In the genomic region with DNA sequence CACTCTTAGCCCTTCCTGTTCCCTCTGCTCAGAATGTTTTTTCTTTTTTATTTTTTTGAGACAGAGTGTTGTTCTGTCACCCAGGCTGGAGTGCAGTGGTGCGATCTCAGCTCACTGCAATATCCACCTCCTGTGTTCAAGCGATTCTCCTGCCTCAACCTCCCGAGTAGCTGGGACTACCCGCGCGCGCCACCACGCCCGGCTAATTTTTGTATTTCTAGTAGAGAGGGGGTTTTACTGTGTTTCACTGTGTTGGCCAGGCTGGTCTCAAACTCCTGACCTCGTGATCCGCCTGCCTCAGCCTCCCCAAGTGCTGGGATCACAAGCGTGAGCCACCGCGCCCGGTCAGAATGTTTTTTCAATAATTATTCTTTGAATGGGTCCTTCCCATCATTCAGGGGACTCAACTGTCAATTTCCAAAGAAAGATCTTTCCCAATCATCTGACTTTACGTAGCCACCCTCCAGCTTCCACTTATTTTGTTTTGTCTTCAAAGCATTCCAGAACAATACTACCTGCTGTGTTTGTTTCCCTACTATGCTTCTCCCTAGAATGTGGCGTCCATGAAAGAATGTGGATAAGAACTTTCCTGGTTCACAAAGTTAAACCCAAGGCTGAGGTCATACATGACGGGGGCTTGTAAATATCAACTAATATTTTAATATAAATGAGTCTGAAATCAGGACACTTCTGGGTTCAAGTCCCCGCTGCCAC, we compare ENCODE assay signal across 8 cellular contexts. TPM values are rescaled to one million over a fixed set of nuclear protein-coding genes. Genes with fewer than 3 reads are reported as not detected.
DNase-seq lines count a peak whose midpoint lies in the region; ATAC-seq, FAIRE-seq and TF ChIP-seq lines count a peak whose summit lies in the region.

No MANE protein-coding gene starts in this region.

- H3K27ac Mint-ChIP-seq in activated CD8-positive, alpha-beta T cell treated with anti-CD3 and anti-CD28 coated beads for 36 hours, result peak overlapping the region; percentile 96

- H3K27me3 ChIP-seq in right cardiac atrium (ENCODE audit: control insufficient read depth, insufficient read depth) (no peaks in the 10 kb centered on the region), small intestine (ENCODE audit: control insufficient read depth in 2 of 2, insufficient read depth in 2 of 2, low read length in 2 of 2) (no peaks in the 10 kb centered on the region)

- no peaks in the 10 kb centered on the region for H3K9me3 Mint-ChIP-seq in activated CD8-positive, alpha-beta T cell treated with anti-CD3 and anti-CD28 coated beads for 36 hours

- intact Hi-C loops in activated CD8-positive, alpha-beta T cell treated with anti-CD3 and anti-CD28 coated beads for 36 hours (cut with micrococcal nuclease), result no loop called here
- intact Hi-C loops in right cardiac atrium (cut with DNase I), result no loop called here

- peak overlapping the region; percentile 97 for H3K4me3 Mint-ChIP-seq in activated CD8-positive, alpha-beta T cell treated with anti-CD3 and anti-CD28 coated beads for 36 hours

- H3K4me1 ChIP-seq in HEK293 (ENCODE audit: control insufficient read depth, insufficient read depth, low read length) (peaks cover 5% of the 10 kb centered on the region; the same call in 1 of the 2 replicates), right cardiac atrium (ENCODE audit: control insufficient read depth, insufficient read depth, low read length) (peaks cover 9% of the 10 kb centered on the region), small intestine (ENCODE audit: control insufficient read depth in 2 of 2, insufficient read depth in 1 of 2, low read depth in 1 of 2, low read length in 1 of 2) (peaks cover 5 to 10% of the 10 kb centered on the region in 2 donors)

- ATAC-seq in activated CD8-positive, alpha-beta T cell treated with anti-CD3 and anti-CD28 coated beads for 36 hours, result no peak
- ATAC-seq in right cardiac atrium, result no peak
- ATAC-seq in GM21381 (IDR thresholded peaks at IDR 0.05; ENCODE audit: unreplicated experiment), result no peak

- H3K36me3 ChIP-seq in HEK293 (ENCODE audit: control insufficient read depth in 2 of 2, insufficient read depth in 1 of 2, low read length in 2 of 2) (peaks cover 17 to 53% of the 10 kb centered on the region in 2 experiments), small intestine (ENCODE audit: control insufficient read depth in 2 of 2, insufficient read depth in 2 of 2, low read length in 2 of 2) (peaks cover 0 to 8% of the 10 kb centered on the region in 2 donors)

- POLR2A ChIA-PET in HEK293 (lab: Yijun Ruan, JAX), result no interaction called here
- POLR2A ChIA-PET in activated CD8-positive, alpha-beta T cell treated with anti-CD3 and anti-CD28 coated beads for 36 hours (lab: Charles Lee), result interaction anchor here (0.6 to 6.6 kb wide), 9 partner anchors 9 to 251 kb away, joined by 3 to 37 read pairs (median 4); a partner anchor contains a TSS

- FAIRE-seq in small intestine (lab: Jason Lieb, UNC), result no peak

- TF ChIP-seq CTCF in HEK293 (tag by site-specific recombination; IDR thresholded peaks at IDR 0.05), result no peak
- no peak for TF ChIP-seq CTCF in activated CD8-positive, alpha-beta T cell treated with anti-CD3 and anti-CD28 coated beads for 36 hours (IDR thresholded peaks at IDR 0.05)

- no peaks in the 10 kb centered on the region for H3K27me3 Mint-ChIP-seq in activated CD8-positive, alpha-beta T cell treated with anti-CD3 and anti-CD28 coated beads for 36 hours

- peaks cover 45% of the 10 kb centered on the region for H3K36me3 Mint-ChIP-seq in activated CD8-positive, alpha-beta T cell treated with anti-CD3 and anti-CD28 coated beads for 36 hours (ENCODE audit: low read depth)

- CTCF ChIA-PET in HEK293 (lab: Yijun Ruan, JAX), result interaction anchor here (0.6 kb wide), 2 partner anchors 378 to 402 kb away, joined by 3 to 5 read pairs; no protein-coding TSS in a partner anchor
- CTCF ChIA-PET in activated CD8-positive, alpha-beta T cell treated with anti-CD3 and anti-CD28 coated beads for 36 hours (lab: Charles Lee), result no interaction called here

- H3K27ac ChIP-seq in HEK293 (ENCODE audit: extremely low read depth, low read depth, low read length) (peak overlapping the region; percentile 67; the same call in 1 of the 2 replicates), right cardiac atrium (ENCODE audit: low read length) (no peak overlapping the region), small intestine (ENCODE audit: low read depth in 1 of 2, low read length in 1 of 2) (peak overlapping the region; percentile 87 to 89)

- peaks cover 29% of the 10 kb centered on the region for H3K4me1 Mint-ChIP-seq in activated CD8-positive, alpha-beta T cell treated with anti-CD3 and anti-CD28 coated beads for 36 hours (ENCODE audit: low read depth)

- H3K4me3 ChIP-seq in HEK293 (ENCODE audit: low read depth, low read length) (peak overlapping the region; percentile 97), right cardiac atrium (ENCODE audit: low read length) (peak overlapping the region; percentile 83), small intestine (ENCODE audit: low read depth in 1 of 2, low read length in 2 of 2) (peak overlapping the region in 1 of 2 donors; percentile 95)

- no peak for DNase-seq in activated CD8-positive, alpha-beta T cell treated with anti-CD3 and anti-CD28 coated beads for 36 hours
- no peak for DNase-seq in right cardiac atrium
- no peak for DNase-seq in small intestine
- DNase-seq in stimulated activated CD4-positive, alpha-beta T cell treated with anti-CD3 and anti-CD28 coated beads, Interleukin-4, amount 100 ng/mL, for 24 hours, result no peak
- DNase-seq in D341Med (ENCODE audit: low spot score), result no peak
- DNase-seq in NCI-H524 treated with DMSO at 0.1 percent for 48 hours (lab: John Stamatoyannopoulos, UW), result no peak

- H3K9me3 ChIP-seq in HEK293 (ENCODE audit: control insufficient read depth, insufficient read depth, low read depth, low read length), result no peaks in the 10 kb centered on the region
- no peaks in the 10 kb centered on the region for H3K9me3 ChIP-seq in right cardiac atrium (ENCODE audit: control insufficient read depth, low read length)
- no peaks in the 10 kb centered on the region for H3K9me3 ChIP-seq in small intestine (ENCODE audit: control insufficient read depth, low read depth)

- WGBS in right cardiac atrium, result 85% methylated on average over 19 of the region's 19 CpGs
- WGBS in small intestine, 3 donors, result 80 to 84% (median 82%) methylated on average over 19 of the region's 19 CpGs

TF ChIP-seq in HEK293, 187 proteins besides CTCF, POLR2A, EP300 and RAD21 (continues in another document):
- no peak for TF ChIP-seq ZNF785 (tag by site-specific recombination; IDR thresholded peaks at IDR 0.05)
- TF ChIP-seq ZNF354C (tag by site-specific recombination; IDR thresholded peaks at IDR 0.05; ENCODE audit: borderline replicate concordance, low read depth), result no peak
- no peak for TF ChIP-seq BCL11B (tag by site-specific recombination; IDR thresholded peaks at IDR 0.05; ENCODE audit: low read depth)
- TF ChIP-seq ZNF174 (tag by site-specific recombination; IDR thresholded peaks at IDR 0.05), result no peak
- TF ChIP-seq ZNF776 (tag by site-specific recombination; IDR thresholded peaks at IDR 0.05; ENCODE audit: borderline replicate concordance), result no peak
- TF ChIP-seq GLI2 (tag by site-specific recombination; IDR thresholded peaks at IDR 0.05; ENCODE audit: borderline replicate concordance, low read depth), result no peak
- TF ChIP-seq, protein P1, sequence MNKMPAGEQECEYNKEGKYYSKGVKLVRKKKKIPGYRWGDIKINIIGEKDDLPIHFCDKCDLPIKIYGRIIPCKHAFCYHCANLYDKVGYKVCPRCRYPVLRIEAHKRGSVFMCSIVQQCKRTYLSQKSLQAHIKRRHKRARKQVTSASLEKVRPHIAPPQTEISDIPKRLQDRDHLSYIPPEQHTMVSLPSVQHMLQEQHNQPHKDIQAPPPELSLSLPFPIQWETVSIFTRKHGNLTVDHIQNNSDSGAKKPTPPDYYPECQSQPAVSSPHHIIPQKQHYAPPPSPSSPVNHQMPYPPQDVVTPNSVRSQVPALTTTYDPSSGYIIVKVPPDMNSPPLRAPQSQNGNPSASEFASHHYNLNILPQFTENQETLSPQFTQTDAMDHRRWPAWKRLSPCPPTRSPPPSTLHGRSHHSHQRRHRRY (tag by site-specific recombination; IDR thresholded peaks at IDR 0.05), result no peak

RNA-seq across cellular contexts. Expression of a gene that starts 1.2 kb away (rescaled TPM):
- total RNA-seq in activated CD8-positive, alpha-beta T cell treated with anti-CD3 and anti-CD28 coated beads for 36 hours, result 10 to 100 TPM; 72.2 to 84.3 TPM
- total RNA-seq in right cardiac atrium, result 10 to 100 TPM; 64.4 to 90.4 (median 74.0) TPM
- 268 TPM for polyA plus RNA-seq in right cardiac atrium
- polyA plus RNA-seq in small intestine, result 100 to 1,000 TPM; 125 to 160 (median 149) TPM

RNA-seq across cellular contexts. Expression of a gene that starts 1.3 kb away (rescaled TPM):
- total RNA-seq in activated CD8-positive, alpha-beta T cell treated with anti-CD3 and anti-CD28 coated beads for 36 hours, result 1,000 to 10,000 TPM; 2,450 to 2,492 TPM
- total RNA-seq in right cardiac atrium, result 1,000 to 10,000 TPM in 2 of 4 donors, 100 to 1,000 TPM in 2; 887 to 1,230 (median 1,019) TPM
- polyA plus RNA-seq in right cardiac atrium (621 TPM), small intestine (100 to 1,000 TPM; 449 to 911 (median 838) TPM)

RNA-seq across cellular contexts. Expression of a gene that starts 11.8 kb away (rescaled TPM):
- total RNA-seq in activated CD8-positive, alpha-beta T cell treated with anti-CD3 and anti-CD28 coated beads for 36 hours, result 10 to 100 TPM; 59.0 to 62.2 TPM
- 10 to 100 TPM; 28.9 to 37.4 (median 32.6) TPM for total RNA-seq in right cardiac atrium
- polyA plus RNA-seq in right cardiac atrium (44.0 TPM), small intestine (10 to 100 TPM in 2 of 3 donors, 1 to 10 TPM in 1; 9.8 to 64.7 (median 11.9) TPM)

RNA-seq across cellular contexts. Expression of a gene that starts 23.1 kb away (rescaled TPM):
- 1 to 10 TPM; 3.6 TPM for total RNA-seq in activated CD8-positive, alpha-beta T cell treated with anti-CD3 and anti-CD28 coated beads for 36 hours
- 10 to 100 TPM; 10.1 to 14.0 (median 13.2) TPM for total RNA-seq in right cardiac atrium
- polyA plus RNA-seq in right cardiac atrium, result 12.5 TPM
- polyA plus RNA-seq in small intestine, result 10 to 100 TPM in 1 of 3 donors, 1 to 10 TPM in 2; 1.3 to 13.0 (median 4.6) TPM

RNA-seq across cellular contexts. Expression of a gene that starts 44.0 kb away (rescaled TPM):
- total RNA-seq in activated CD8-positive, alpha-beta T cell treated with anti-CD3 and anti-CD28 coated beads for 36 hours, result 10 to 100 TPM; 26.8 to 27.8 TPM
- total RNA-seq in right cardiac atrium, result 10 to 100 TPM in 1 of 4 donors, 1 to 10 TPM in 3; 5.9 to 89.3 (median 7.8) TPM
- polyA plus RNA-seq in right cardiac atrium (24.1 TPM), small intestine (10 to 100 TPM in 2 of 3 donors, 1 to 10 TPM in 1; 7.3 to 24.8 (median 10.0) TPM)
